16 cellular contexts compared by ENCODE assay signal in genomic region chr5:63439537-63439936, GRCh38.
A peak's percentile ranks its signal among the peaks of the same experiment; 100 is the strongest.
DNase-seq lines count a peak whose midpoint lies in the region; ATAC-seq, FAIRE-seq and TF ChIP-seq lines count a peak whose summit lies in the region.
"Had no signal": no experiment of that assay in that cellular context is flagged by ENCODE, and none has a peak within 500 bp of the region (broad histone marks: within the 10 kb centered on the region; RNA-seq: fewer than 3 reads in every experiment).

No MANE protein-coding gene starts in this region.

- CTCF ChIA-PET in WTC11 (lab: Charles Lee) = no interaction called here

- H3K9me3 ChIP-seq in left lung (no peaks in the 10 kb centered on the region), upper lobe of right lung (no peaks in the 10 kb centered on the region), kidney (ENCODE audit: control insufficient read depth in 1 of 2, low read length in 2 of 2) (no peaks in the 10 kb centered on the region)

- H3K27ac ChIP-seq in left lung (peak overlapping the region; percentile 14 to 47), upper lobe of right lung (peak overlapping the region; percentile 18), kidney (ENCODE audit: low read depth in 2 of 2, low read length in 2 of 2) (no peak overlapping the region)

- peak; percentile 87 for ATAC-seq in WTC11
- ATAC-seq in left lung = peak; percentile 91
- peak; percentile 93 for ATAC-seq in upper lobe of right lung
- no peak for ATAC-seq in GM18867 (IDR thresholded peaks at IDR 0.05; ENCODE audit: unreplicated experiment)
- no peak for ATAC-seq in activated naive CD8-positive, alpha-beta T cell treated with anti-CD3 and anti-CD28 coated beads, Interleukin-2, amount 50 U/mL, for 24 hours

- peaks cover 15% of the 10 kb centered on the region for H3K4me1 Mint-ChIP-seq in WTC11
- no peaks in the 10 kb centered on the region for H3K4me1 Mint-ChIP-seq in activated naive CD8-positive, alpha-beta T cell treated with anti-CD3 and anti-CD28 coated beads, Interleukin-2, amount 50 U/mL, for 24 hours

- H3K27me3 ChIP-seq in left lung = no peaks in the 10 kb centered on the region
- H3K27me3 ChIP-seq in upper lobe of right lung = no peaks in the 10 kb centered on the region

- H3K9me3 Mint-ChIP-seq in WTC11 = no peaks in the 10 kb centered on the region
- peaks cover 9% of the 10 kb centered on the region for H3K9me3 Mint-ChIP-seq in activated naive CD8-positive, alpha-beta T cell treated with anti-CD3 and anti-CD28 coated beads, Interleukin-2, amount 50 U/mL, for 24 hours

- no peak overlapping the region for H3K27ac Mint-ChIP-seq in WTC11
- H3K27ac Mint-ChIP-seq in activated naive CD8-positive, alpha-beta T cell treated with anti-CD3 and anti-CD28 coated beads, Interleukin-2, amount 50 U/mL, for 24 hours = no peak overlapping the region

- H3K27me3 Mint-ChIP-seq in WTC11 (ENCODE audit: low read depth) = no peaks in the 10 kb centered on the region
- no peaks in the 10 kb centered on the region for H3K27me3 Mint-ChIP-seq in activated naive CD8-positive, alpha-beta T cell treated with anti-CD3 and anti-CD28 coated beads, Interleukin-2, amount 50 U/mL, for 24 hours

- POLR2A ChIA-PET in WTC11 (lab: Charles Lee) = no interaction called here

- peak; percentile 28 for DNase-seq in activated effector memory CD4-positive, alpha-beta T cell treated with anti-CD3 and anti-CD28 coated beads, Interleukin-2, amount 50 U/mL, for 16 hours
- no peak for DNase-seq in activated effector memory CD4-positive, alpha-beta T cell treated with Interleukin-2 at 50 U/mL for 16 hours
- DNase-seq in WTC11 (ENCODE audit: low spot score) (no peak), left lung (peak in 1 of 2 donors; percentile 44), upper lobe of right lung (no peak), kidney (no peak)
- no peak for DNase-seq in activated naive CD8-positive, alpha-beta T cell treated with anti-CD3 and anti-CD28 coated beads, Interleukin-2, amount 50 U/mL, for 24 hours
- DNase-seq: C1 segment of cervical spinal cord, DND-41, GF-D8, Karpas-422, MM.1S, NCI-H187 treated with DMSO at 0.1 percent for 48 hours, NCI-H526 treated with DMSO at 0.1 percent for 48 hours had no signal

- intact Hi-C loops in left lung (cut with DNase I) = no loop called here
- intact Hi-C loops in upper lobe of right lung (cut with DNase I) = no loop called here
- intact Hi-C loops in kidney (cut with DNase I) = no loop called here

- no peak overlapping the region for H3K9ac ChIP-seq in kidney (ENCODE audit: low read length in 2 of 2)

- H3K4me3 ChIP-seq in left lung (no peak overlapping the region), upper lobe of right lung (no peak overlapping the region), kidney (ENCODE audit: low read length in 2 of 2) (no peak overlapping the region)

- TF ChIP-seq CTCF in WTC11 (IDR thresholded peaks at IDR 0.05) (no peak), left lung (IDR thresholded peaks at IDR 0.05) (no peak), upper lobe of right lung (IDR thresholded peaks at IDR 0.05) (no peak), kidney (IDR thresholded peaks at IDR 0.05; ENCODE audit: borderline replicate concordance, extremely low read depth, insufficient read depth) (no peak)

- H3K36me3 Mint-ChIP-seq in WTC11 = no peaks in the 10 kb centered on the region
- H3K36me3 Mint-ChIP-seq in activated naive CD8-positive, alpha-beta T cell treated with anti-CD3 and anti-CD28 coated beads, Interleukin-2, amount 50 U/mL, for 24 hours (ENCODE audit: low read depth) = no peaks in the 10 kb centered on the region

- H3K36me3 ChIP-seq in left lung (no peaks in the 10 kb centered on the region), upper lobe of right lung (no peaks in the 10 kb centered on the region), kidney (ENCODE audit: control insufficient read depth in 1 of 2, insufficient read depth in 2 of 2, low read length in 2 of 2) (no peaks in the 10 kb centered on the region)

- H3K4me1 ChIP-seq in left lung (no peaks in the 10 kb centered on the region), upper lobe of right lung (no peaks in the 10 kb centered on the region), kidney (ENCODE audit: control insufficient read depth in 1 of 2, insufficient read depth in 1 of 2, low read depth in 1 of 2, low read length in 2 of 2) (no peaks in the 10 kb centered on the region)

- H3K4me3 Mint-ChIP-seq in WTC11 = no peak overlapping the region
- H3K4me3 Mint-ChIP-seq in activated naive CD8-positive, alpha-beta T cell treated with anti-CD3 and anti-CD28 coated beads, Interleukin-2, amount 50 U/mL, for 24 hours = no peak overlapping the region

- FAIRE-seq in kidney (lab: Jason Lieb, UNC) = no peak
- FAIRE-seq: A204.1 had no signal

TF ChIP-seq in WTC11, 78 proteins besides CTCF, POLR2A, EP300 and RAD21 (continues in another document):
- TF ChIP-seq NR2C2 (CRISPR knock-in tag; IDR thresholded peaks at IDR 0.05) (no peak), RORB (CRISPR knock-in tag; IDR thresholded peaks at IDR 0.05) (no peak), RELA (CRISPR knock-in tag; IDR thresholded peaks at IDR 0.05; ENCODE audit: borderline replicate concordance) (no peak), ARID4B (CRISPR knock-in tag; IDR thresholded peaks at IDR 0.05; ENCODE audit: borderline replicate concordance) (no peak), FOXP4 (CRISPR knock-in tag; IDR thresholded peaks at IDR 0.05) (no peak), ZBTB21 (CRISPR knock-in tag; IDR thresholded peaks at IDR 0.05; ENCODE audit: borderline replicate concordance) (no peak), NFYB (CRISPR knock-in tag; conservative IDR thresholded peaks at IDR 0.05; ENCODE audit: low read depth) (no peak), ATF3 (CRISPR knock-in tag; conservative IDR thresholded peaks at IDR 0.05) (no peak), FOXP1 (CRISPR knock-in tag; IDR thresholded peaks at IDR 0.05; ENCODE audit: borderline replicate concordance) (no peak), ZNF512 (CRISPR knock-in tag; IDR thresholded peaks at IDR 0.05; ENCODE audit: borderline replicate concordance) (no peak), SMAD4 (CRISPR knock-in tag; IDR thresholded peaks at IDR 0.05) (no peak), SMAD3 (CRISPR knock-in tag; IDR thresholded peaks at IDR 0.05; ENCODE audit: borderline replicate concordance) (no peak)

Comparison
In these comparisons a context has a peak if more than half of its experiments do, and no peak if none do; other contexts are left out.
1. ATAC-seq: peak in WTC11 (single experiment), left lung (single experiment) and upper lobe of right lung (single experiment); none in GM18867 (single experiment) and activated naive CD8-positive, alpha-beta T cell treated with anti-CD3 and anti-CD28 coated beads, Interleukin-2, amount 50 U/mL, for 24 hours (single experiment).
2. H3K27ac ChIP-seq: peak in left lung (2 of 2) and upper lobe of right lung (single experiment); none in kidney (0 of 2).